Comparison of ENCODE assay signal across 2 cellular contexts in genomic region chr13:103325675-103326074, GRCh38.
TF ChIP-seq lines count a peak whose summit lies in the region.

No MANE protein-coding gene starts in this region.

TF ChIP-seq in GM23338, 12 proteins besides CTCF, POLR2A, EP300 and RAD21 (continued from another document):
- TF ChIP-seq ZNF114 (CRISPR knock-in tag; IDR thresholded peaks at IDR 0.05), result no peak
- TF ChIP-seq ETS1 (IDR thresholded peaks at IDR 0.05), result no peak
- TF ChIP-seq CREB1 (CRISPR knock-in tag; IDR thresholded peaks at IDR 0.05; ENCODE audit: low read depth), result no peak

TF ChIP-seq in WTC11, 78 proteins besides CTCF, POLR2A, EP300 and RAD21 (continued from another document):
- TF ChIP-seq ZNF532 (CRISPR knock-in tag; IDR thresholded peaks at IDR 0.05; ENCODE audit: borderline replicate concordance) (no peak), HMGXB4 (CRISPR knock-in tag; IDR thresholded peaks at IDR 0.05) (no peak), ZNF121 (CRISPR knock-in tag; IDR thresholded peaks at IDR 0.05) (no peak), ZNF396 (CRISPR knock-in tag; IDR thresholded peaks at IDR 0.05; ENCODE audit: borderline replicate concordance) (no peak), JUN (CRISPR knock-in tag; IDR thresholded peaks at IDR 0.05) (no peak)
